In genomic region chr3:194574639-194575483, GRCh38 we compare ENCODE assay signal across 1 cellular context.
TF ChIP-seq lines count a peak whose summit lies in the region.

No MANE protein-coding gene starts in this region.

TF ChIP-seq in K562, 482 proteins besides CTCF, POLR2A, EP300 and RAD21 (continued from another document and continues in another):
- peak; percentile 39; the same call in 1 of the 2 replicates for TF ChIP-seq JUN (IDR thresholded peaks at IDR 0.05; ENCODE audit: borderline replicate concordance, low read depth, low read length)
- TF ChIP-seq JUN (CRISPR knock-in tag; IDR thresholded peaks at IDR 0.05; ENCODE audit: borderline replicate concordance) = no peak
- no peak for TF ChIP-seq E2F3 (CRISPR knock-in tag; IDR thresholded peaks at IDR 0.05)
- TF ChIP-seq ZNF277 (CRISPR knock-in tag; IDR thresholded peaks at IDR 0.05; ENCODE audit: borderline replicate concordance) = no peak
- peak; percentile 58; the same call in 1 of the 2 replicates for TF ChIP-seq LEF1 (IDR thresholded peaks at IDR 0.05)
- TF ChIP-seq GABPB1 (CRISPR knock-in tag; IDR thresholded peaks at IDR 0.05) = no peak
- no peak for TF ChIP-seq MYC (IDR thresholded peaks at IDR 0.05; ENCODE audit: low read depth, low read length)
- TF ChIP-seq MYC (CRISPR knock-in tag; IDR thresholded peaks at IDR 0.05; ENCODE audit: borderline replicate concordance, low read depth) = no peak
- TF ChIP-seq TFAP4 (CRISPR knock-in tag; IDR thresholded peaks at IDR 0.05; ENCODE audit: borderline replicate concordance) = peak; percentile 99
- TF ChIP-seq TCF7 (IDR thresholded peaks at IDR 0.05; ENCODE audit: borderline replicate concordance) = no peak
- peak; percentile 73 for TF ChIP-seq CBFA2T2 (conservative IDR thresholded peaks at IDR 0.05)
- TF ChIP-seq GATA2 (CRISPR knock-in tag; IDR thresholded peaks at IDR 0.05) = peak; percentile 19
- TF ChIP-seq NUFIP1 (IDR thresholded peaks at IDR 0.05; ENCODE audit: partially characterized antibody) = no peak
- TF ChIP-seq DIDO1 (tag; IDR thresholded peaks at IDR 0.05; ENCODE audit: low read depth) = no peak
- no peak for TF ChIP-seq PRPF4 (IDR thresholded peaks at IDR 0.05; ENCODE audit: insufficient read depth, low read depth, low read length, poor library complexity, severe bottlenecking)
- TF ChIP-seq ARID4B (CRISPR knock-in tag; IDR thresholded peaks at IDR 0.05) = no peak
- no peak for TF ChIP-seq RBBP5 (IDR thresholded peaks at IDR 0.05; ENCODE audit: borderline replicate concordance, insufficient read depth, low read length, poor library complexity, severe bottlenecking)
- no peak for TF ChIP-seq TEAD2 (tag; IDR thresholded peaks at IDR 0.05)
- TF ChIP-seq RNF2 (IDR thresholded peaks at IDR 0.05) = no peak
- TF ChIP-seq POLR2G (IDR thresholded peaks at IDR 0.05; ENCODE audit: low read depth, low read length) = no peak
- no peak for TF ChIP-seq ARHGAP35 (IDR thresholded peaks at IDR 0.05; ENCODE audit: partially characterized antibody)
- no peak for TF ChIP-seq FOXO4 (CRISPR knock-in tag; IDR thresholded peaks at IDR 0.05)
- no peak for TF ChIP-seq GTF3C2 (IDR thresholded peaks at IDR 0.05; ENCODE audit: borderline replicate concordance, extremely low read depth, insufficient read length)
- no peak for TF ChIP-seq JUNB (CRISPR knock-in tag; conservative IDR thresholded peaks at IDR 0.05)
- no peak for TF ChIP-seq MTA3 (IDR thresholded peaks at IDR 0.05; ENCODE audit: borderline replicate concordance)
- TF ChIP-seq SOX6 (IDR thresholded peaks at IDR 0.05) = peak; percentile 57
- TF ChIP-seq ZNF174 (CRISPR knock-in tag; IDR thresholded peaks at IDR 0.05) = no peak
- TF ChIP-seq TBP (optimal IDR thresholded peaks at IDR 0.05; ENCODE audit: low read depth, low read length) = no peak
- TF ChIP-seq ZNF124 (CRISPR knock-in tag; IDR thresholded peaks at IDR 0.05) = no peak
- TF ChIP-seq UBTF (IDR thresholded peaks at IDR 0.05; ENCODE audit: borderline replicate concordance in 1 of 2, low read depth in 2 of 2, low read length in 2 of 2) = no peak
- TF ChIP-seq CBFA2T3 (IDR thresholded peaks at IDR 0.05) = peak; percentile 80
- no peak for TF ChIP-seq BRD9 (IDR thresholded peaks at IDR 0.05; ENCODE audit: low read depth, partially characterized antibody)
- TF ChIP-seq PTBP1 (IDR thresholded peaks at IDR 0.05; ENCODE audit: low read depth, low read length) = no peak
- TF ChIP-seq ARID2 (IDR thresholded peaks at IDR 0.05) = no peak
- no peak for TF ChIP-seq ZNF354B (CRISPR knock-in tag; IDR thresholded peaks at IDR 0.05)
- no peak for TF ChIP-seq ZNF133 (CRISPR knock-in tag; IDR thresholded peaks at IDR 0.05)
- no peak for TF ChIP-seq MCM7 (IDR thresholded peaks at IDR 0.05)
- no peak for TF ChIP-seq CXXC5 (CRISPR knock-in tag; IDR thresholded peaks at IDR 0.05)
- no peak for TF ChIP-seq ZNF584 (CRISPR knock-in tag; IDR thresholded peaks at IDR 0.05; ENCODE audit: low read depth)
- no peak for TF ChIP-seq SFPQ (IDR thresholded peaks at IDR 0.05; ENCODE audit: low read depth, low read length)
- TF ChIP-seq MAX (CRISPR knock-in tag; IDR thresholded peaks at IDR 0.05) = no peak
- no peak for TF ChIP-seq HIVEP1 (CRISPR knock-in tag; IDR thresholded peaks at IDR 0.05)
- no peak for TF ChIP-seq ELK3 (CRISPR knock-in tag; IDR thresholded peaks at IDR 0.05)
- no peak for TF ChIP-seq ILK (tag; IDR thresholded peaks at IDR 0.05; ENCODE audit: borderline replicate concordance, low read depth)
- TF ChIP-seq NFE2L1 (tag; IDR thresholded peaks at IDR 0.05; ENCODE audit: borderline replicate concordance, low read depth) = no peak
- no peak for TF ChIP-seq SNRNP70 (optimal IDR thresholded peaks at IDR 0.05; ENCODE audit: low read depth, low read length)
- TF ChIP-seq ZBTB43 (CRISPR knock-in tag; IDR thresholded peaks at IDR 0.05) = no peak
- TF ChIP-seq TAL1 (IDR thresholded peaks at IDR 0.05) = peak; percentile 63
- TF ChIP-seq NFE2 (IDR thresholded peaks at IDR 0.05; ENCODE audit: low read depth) = peak; percentile 51; the same call in 1 of the 2 replicates
- peak; percentile 92 for TF ChIP-seq HDAC2 (IDR thresholded peaks at IDR 0.05)
- TF ChIP-seq CREBBP (IDR thresholded peaks at IDR 0.05; ENCODE audit: low read depth, low read length) = no peak
- TF ChIP-seq MCM2 (IDR thresholded peaks at IDR 0.05; ENCODE audit: low read depth) = no peak
- no peak for TF ChIP-seq ZNF644 (tag; IDR thresholded peaks at IDR 0.05; ENCODE audit: low read depth)
